Comparison of ENCODE assay signal across 9 cellular contexts in the genomic region with DNA sequence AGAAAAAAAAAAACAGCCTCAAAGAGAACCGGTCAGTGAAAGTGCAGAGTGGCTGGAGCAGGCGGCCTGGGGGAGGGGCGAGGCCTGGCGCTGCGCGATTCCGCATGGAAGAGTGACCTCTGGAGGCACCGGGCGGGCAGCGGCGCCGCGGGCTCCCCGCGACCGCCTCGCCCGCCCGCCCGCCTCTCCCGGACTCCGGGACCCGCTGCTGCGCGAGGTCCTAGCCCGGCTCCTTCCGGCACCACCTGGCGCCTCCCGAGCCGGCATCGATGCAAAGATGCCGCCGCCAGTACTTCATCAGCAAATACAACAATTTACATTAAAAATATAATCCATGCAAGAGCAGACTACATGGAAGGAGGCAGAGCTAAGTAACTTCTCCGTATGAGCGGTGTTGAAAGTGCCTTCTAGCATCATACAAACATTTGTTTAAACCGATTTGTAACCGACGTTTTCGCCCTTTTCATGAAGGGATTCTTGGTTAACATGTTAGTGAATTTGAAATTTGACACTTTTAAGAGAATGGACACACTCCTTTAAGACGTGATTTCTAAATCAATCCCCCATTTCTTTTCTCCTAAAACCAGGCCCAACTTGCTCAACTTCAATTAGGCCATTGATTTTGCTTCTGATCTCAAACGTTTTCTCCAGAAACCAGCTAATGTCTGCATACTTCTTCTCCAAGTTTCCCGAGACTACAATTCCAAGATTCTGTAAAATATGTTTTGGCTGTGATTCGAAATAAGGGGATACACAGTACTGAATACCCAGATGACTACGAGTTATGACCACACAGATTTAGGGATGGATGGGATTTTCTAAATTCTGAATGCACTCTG. TPM values are rescaled to one million over a fixed set of nuclear protein-coding genes. Genes with fewer than 3 reads are reported as not detected.
DNase-seq lines count a peak whose midpoint lies in the region; ATAC-seq and TF ChIP-seq lines count a peak whose summit lies in the region.
"Had no signal": no experiment of that assay in that cellular context is flagged by ENCODE, and none has a peak within 500 bp of the region (broad histone marks: within the 10 kb centered on the region; RNA-seq: fewer than 3 reads in every experiment).

No MANE protein-coding gene starts in this region.

- H3K27me3 Mint-ChIP-seq in CD4-positive, alpha-beta memory T cell, result peaks cover 18 to 37% of the 10 kb centered on the region in 2 donors

- H3K4me3 Mint-ChIP-seq in CD4-positive, alpha-beta memory T cell, result peak overlapping the region; percentile 63 to 89 (median 66)

- no peaks in the 10 kb centered on the region for H3K9me3 Mint-ChIP-seq in CD4-positive, alpha-beta memory T cell

- H3K27ac ChIP-seq in CD4-positive, alpha-beta memory T cell (ENCODE audit: low read depth, low read length), result no peak overlapping the region
- H3K27ac ChIP-seq in heart right ventricle (peak overlapping the region in 9 of 10 donors; percentile 51 to 92 (median 86)), osteoblast (ENCODE audit: low read depth, low read length) (peak overlapping the region; percentile 33)
- H3K27ac ChIP-seq: SK-N-MC had no signal

- CTCF ChIA-PET in CD4-positive, alpha-beta memory T cell (lab: Charles Lee; ENCODE audit: partially characterized antibody), result no interaction called here
- CTCF ChIA-PET in HEK293T (lab: Yijun Ruan, JAX), result no interaction called here

- H3K36me3 Mint-ChIP-seq in CD4-positive, alpha-beta memory T cell, result peaks cover 0 to 4% of the 10 kb centered on the region in 2 donors

- TF ChIP-seq CTCF in heart right ventricle (IDR thresholded peaks at IDR 0.05), result peak; percentile 54 to 92 (median 75)
- peak; percentile 61 for TF ChIP-seq CTCF in osteoblast (IDR thresholded peaks at IDR 0.05; ENCODE audit: extremely low read depth, low read depth, low read length)

- peak overlapping the region; percentile 90 for H2AFZ ChIP-seq in osteoblast (ENCODE audit: low read length)

- intact Hi-C loops in CD4-positive, alpha-beta memory T cell (cut with micrococcal nuclease), result loop anchor here (10.0 kb wide), 1 partner anchor 1399 kb away; no protein-coding TSS in a partner anchor
- intact Hi-C loops in heart right ventricle (cut with DNase I), result loop anchor here in 8 of 10 donors (5.0 to 10.0 kb wide), 10 partner anchors 36 to 1961 kb away; no protein-coding TSS in a partner anchor

- peak overlapping the region in 4 of 7 donors; percentile 1 to 73 (median 28) for H3K27ac Mint-ChIP-seq in CD4-positive, alpha-beta memory T cell

- H4K20me1 ChIP-seq in osteoblast (ENCODE audit: insufficient read depth, low read length), result peaks cover 9% of the 10 kb centered on the region

- peak; percentile 65 to 77 (median 71) for ATAC-seq in heart right ventricle

- H3K4me1 Mint-ChIP-seq in CD4-positive, alpha-beta memory T cell, result peaks cover 11 to 21% (median 19%) of the 10 kb centered on the region in 4 donors

- no peaks in the 10 kb centered on the region for H3K36me3 ChIP-seq in CD4-positive, alpha-beta memory T cell (ENCODE audit: insufficient read depth, low read length)
- H3K36me3 ChIP-seq in heart right ventricle (no peaks in the 10 kb centered on the region), osteoblast (ENCODE audit: insufficient read depth, low read length) (no peaks in the 10 kb centered on the region)

- DNase-seq in CD4-positive, alpha-beta memory T cell, result peak in 4 of 5 donors; percentile 4 to 19 (median 14)
- DNase-seq in HCEC 1CT (peak; percentile 72), NOMO-1 treated with dmso at 0.1 percent for 144 hours (lab: John Stamatoyannopoulos, UW; ENCODE audit: unreplicated experiment) (peak; percentile 47), anterior cingulate cortex (lab: John Stamatoyannopoulos, UW) (peak in 56 of 58 donors; percentile 17 to 87 (median 73)), heart right ventricle (peak; percentile 84 to 86), osteoblast (ENCODE audit: insufficient read length, low spot score, missing footprints) (peak; percentile 97), GM19240 (ENCODE audit: insufficient read length, low spot score) (no peak), HEK293T (ENCODE audit: extremely low spot score) (no peak)

- H3K4me2 ChIP-seq in osteoblast (ENCODE audit: insufficient read depth, low read length), result peak overlapping the region; percentile 90

- POLR2A ChIA-PET in CD4-positive, alpha-beta memory T cell (lab: Charles Lee; ENCODE audit: partially characterized antibody), result interaction anchor here (5.9 kb wide), 1 partner anchor 34 kb away, joined by 61 read pairs; the partner anchor contains the start of gene ARGLU1
- POLR2A ChIA-PET in HEK293T (lab: Yijun Ruan, JAX), result interaction anchor here (1.1 kb wide), 1 partner anchor 34 kb away, joined by 3 read pairs; no protein-coding TSS in a partner anchor

- no peaks in the 10 kb centered on the region for H3K9me3 ChIP-seq in CD4-positive, alpha-beta memory T cell (ENCODE audit: control insufficient read depth in 1 of 2, low read length in 2 of 2)
- H3K9me3 ChIP-seq in heart right ventricle (no peaks in the 10 kb centered on the region), osteoblast (ENCODE audit: low read depth, low read length) (no peaks in the 10 kb centered on the region)

- peaks cover 24% of the 10 kb centered on the region for H3K4me1 ChIP-seq in CD4-positive, alpha-beta memory T cell (ENCODE audit: insufficient read depth, low read length)
- H3K4me1 ChIP-seq in heart right ventricle (peaks cover 0 to 50% (median 26%) of the 10 kb centered on the region in 9 donors), osteoblast (ENCODE audit: insufficient read depth, low read length) (peaks cover 11% of the 10 kb centered on the region)

- peaks cover 8% of the 10 kb centered on the region for H3K27me3 ChIP-seq in CD4-positive, alpha-beta memory T cell (ENCODE audit: insufficient read depth, low read length)
- peaks cover 0 to 54% (median 0%) of the 10 kb centered on the region in 7 donors for H3K27me3 ChIP-seq in heart right ventricle
- no peaks in the 10 kb centered on the region for H3K27me3 ChIP-seq in osteoblast (ENCODE audit: insufficient read depth, low read length)

- H3K4me3 ChIP-seq in CD4-positive, alpha-beta memory T cell (ENCODE audit: low read length in 2 of 2), result no peak overlapping the region
- peak overlapping the region; percentile 36 to 87 (median 72) for H3K4me3 ChIP-seq in heart right ventricle
- H3K4me3 ChIP-seq in osteoblast (ENCODE audit: insufficient read depth, low read length), result peak overlapping the region; percentile 85
- H3K4me3 ChIP-seq: SK-N-MC had no signal

- H3K79me2 ChIP-seq in osteoblast (ENCODE audit: insufficient read depth, low read length), result peaks cover 64% of the 10 kb centered on the region

- 5 to 9% methylated on average over 33 to 44 of the region's 44 CpGs for WGBS in heart right ventricle, 2 donors

TF ChIP-seq in HEK293T, 16 proteins besides CTCF, POLR2A, EP300 and RAD21:
- no peak for TF ChIP-seq SP1 (IDR thresholded peaks at IDR 0.05)
- no peak for TF ChIP-seq TARDBP (IDR thresholded peaks at IDR 0.05)
- no peak for TF ChIP-seq CTBP1 (IDR thresholded peaks at IDR 0.05; ENCODE audit: borderline replicate concordance)
- TF ChIP-seq BHLHE40 (IDR thresholded peaks at IDR 0.05; ENCODE audit: borderline replicate concordance), result no peak
- TF ChIP-seq SUZ12 (IDR thresholded peaks at IDR 0.05), result no peak
- TF ChIP-seq ELF4 (IDR thresholded peaks at IDR 0.05), result no peak
- TF ChIP-seq FOXK2 (IDR thresholded peaks at IDR 0.05), result no peak
- no peak for TF ChIP-seq ZNF384 (IDR thresholded peaks at IDR 0.05)
- TF ChIP-seq HDGF (IDR thresholded peaks at IDR 0.05; ENCODE audit: borderline replicate concordance), result no peak
- no peak for TF ChIP-seq L3MBTL2 (conservative IDR thresholded peaks at IDR 0.05)
TF ChIP-seq in HEK293T: peak in this region for 0.

RNA-seq across cellular contexts. Expression of gene EFNB2, which starts 2.1 kb away (rescaled TPM):
- under 1 TPM; 0.25 to 0.38 TPM for total RNA-seq in CD4-positive, alpha-beta memory T cell
- polyA plus RNA-seq in CD4-positive, alpha-beta memory T cell, result under 1 TPM in 1 of 2 donors, not detected in 1; 0.05 TPM
- total RNA-seq in heart right ventricle (10 to 100 TPM in 9 of 10 donors, 1 to 10 TPM in 1; 9.7 to 21.1 (median 14.8) TPM), osteoblast (10.0 and 17.0 TPM in 2 replicates)
- polyA plus RNA-seq in heart right ventricle, result 10 to 100 TPM; 11.8 to 14.1 TPM

RNA-seq across cellular contexts. Expression of gene ARGLU1, which starts 34.6 kb away (rescaled TPM):
- total RNA-seq in CD4-positive, alpha-beta memory T cell, result 100 to 1,000 TPM; 229 to 252 TPM
- 10 to 100 TPM; 35.4 to 37.7 TPM for polyA plus RNA-seq in CD4-positive, alpha-beta memory T cell
- total RNA-seq in heart right ventricle, result 10 to 100 TPM; 19.1 to 42.2 (median 29.6) TPM
- polyA plus RNA-seq in heart right ventricle, result 100 to 1,000 TPM in 1 of 2 donors, 10 to 100 TPM in 1; 28.3 to 148 TPM
- total RNA-seq in osteoblast, result 42.0 and 51.0 TPM in 2 replicates

Comparison
In these comparisons a context has a peak if more than half of its experiments do, and no peak if none do; other contexts are left out.
1. DNase-seq: peak in CD4-positive, alpha-beta memory T cell (4 of 5), HCEC 1CT (single experiment), NOMO-1 treated with dmso at 0.1 percent for 144 hours (single experiment), anterior cingulate cortex (56 of 58), heart right ventricle (2 of 2) and osteoblast (single experiment); none in GM19240 (single experiment) and HEK293T (single experiment).
2. H3K4me3 ChIP-seq: peak in heart right ventricle (10 of 10) and osteoblast (single experiment); none in CD4-positive, alpha-beta memory T cell (0 of 2).